8 cellular contexts compared by ENCODE assay signal in genomic region chr22:50474711-50475651, GRCh38. TPM values are rescaled to one million over a fixed set of nuclear protein-coding genes. Genes with fewer than 3 reads are reported as not detected.
DNase-seq lines count a peak whose midpoint lies in the region; ATAC-seq and TF ChIP-seq lines count a peak whose summit lies in the region.

TSS of gene SBF1 (minus strand) at chr22:50475035. CDS start at chr22:50474840, 195 bp downstream.

- no peaks in the 10 kb centered on the region for H3K36me3 ChIP-seq in left lung

- ATAC-seq in GM19025 (IDR thresholded peaks at IDR 0.05; ENCODE audit: low read depth, unreplicated experiment) (peak; percentile 72), HG03432 (IDR thresholded peaks at IDR 0.05; ENCODE audit: unreplicated experiment) (peak; percentile 71), left lung (peak; percentile 97)

- H3K27ac ChIP-seq in left lung: peak within 1 kb of the TSS in 1 of 2 donors; percentile 70

- H3K9me3 ChIP-seq in left lung: no peaks in the 10 kb centered on the region

- H3K27me3 ChIP-seq in left lung: peaks cover 0 to 20% of the 10 kb centered on the region in 2 donors

- DNase-seq in AG09319 (ENCODE audit: extremely low read depth, low read depth) (peak; percentile 65), NCI-H748 (lab: John Stamatoyannopoulos, UW; ENCODE audit: unreplicated experiment) (peak; percentile 92), dermis blood vessel endothelial cell (peak; percentile 95), left lung (peak; percentile 94 to 97)
- DNase-seq in activated CD4-positive, alpha-beta T cell treated with anti-CD3 and anti-CD28 coated beads, Interleukin-2, amount 50 U/mL, for 48 hours: peak; percentile 89 to 92
- DNase-seq in stimulated activated CD4-positive, alpha-beta T cell treated with anti-CD3 and anti-CD28 coated beads, Interleukin-2, amount 100 ng/mL, for 24 hours: peak; percentile 91 to 92

- peaks cover 34 to 52% of the 10 kb centered on the region in 2 donors for H3K4me1 ChIP-seq in left lung

- intact Hi-C loops in left lung (cut with DNase I): no loop called here

- TF ChIP-seq CTCF in AG09319 (IDR thresholded peaks at IDR 0.05; ENCODE audit: low read depth, low read length): no peak
- no peak for TF ChIP-seq CTCF in left lung (IDR thresholded peaks at IDR 0.05)

- H3K4me3 ChIP-seq in left lung: peak within 1 kb of the TSS; percentile 67 to 89

RNA-seq across cellular contexts. Expression of gene SBF1, which starts in this region (rescaled TPM):
- total RNA-seq in dermis blood vessel endothelial cell (50.0 and 62.1 TPM in 2 replicates), left lung (10 to 100 TPM; 57.1 to 69.9 TPM)
